ENCODE assay signal across 11 cellular contexts in genomic region chr7:106346167-106346677, GRCh38.
DNase-seq lines count a peak whose midpoint lies in the region; ATAC-seq and TF ChIP-seq lines count a peak whose summit lies in the region.
"Had no signal": no experiment of that assay in that cellular context is flagged by ENCODE, and none has a peak within 500 bp of the region (broad histone marks: within the 10 kb centered on the region; RNA-seq: fewer than 3 reads in every experiment).

No MANE protein-coding gene starts in this region.

- intact Hi-C loops in lower lobe of right lung (cut with DNase I) = no loop called here

- H3K9me3 Mint-ChIP-seq in CD4-positive, CD25-positive, alpha-beta regulatory T cell = peaks cover 7 to 40% (median 15%) of the 10 kb centered on the region in 7 donors
- peaks cover 59% of the 10 kb centered on the region for H3K9me3 Mint-ChIP-seq in HFFc6
- H3K9me3 Mint-ChIP-seq in activated T-cell treated with anti-CD3 and anti-CD28 coated beads, Interleukin-2, amount 50 U/mL, for 72 hours = peaks cover 26 to 30% of the 10 kb centered on the region in 2 donors

- peak overlapping the region in 3 of 4 donors; percentile 9 to 64 (median 54) for H3K4me3 Mint-ChIP-seq in CD4-positive, CD25-positive, alpha-beta regulatory T cell
- H3K4me3 Mint-ChIP-seq in HFFc6 = no peak overlapping the region
- H3K4me3 Mint-ChIP-seq in activated T-cell treated with anti-CD3 and anti-CD28 coated beads, Interleukin-2, amount 50 U/mL, for 72 hours = peak overlapping the region; percentile 80 to 83

- H3K4me1 ChIP-seq in CD4-positive, CD25-positive, alpha-beta regulatory T cell (ENCODE audit: control insufficient read depth, insufficient read depth, low read length, poor library complexity, severe bottlenecking) = peaks cover 23% of the 10 kb centered on the region
- peaks cover 8% of the 10 kb centered on the region for H3K4me1 ChIP-seq in lower lobe of right lung
- H3K4me1 ChIP-seq: ascending aorta, pancreas had no signal

- H3K27me3 ChIP-seq in CD4-positive, CD25-positive, alpha-beta regulatory T cell (ENCODE audit: control insufficient read depth, insufficient read depth, low read length) = no peaks in the 10 kb centered on the region
- H3K27me3 ChIP-seq in lower lobe of right lung (ENCODE audit: low read depth) = no peaks in the 10 kb centered on the region
- H3K27me3 ChIP-seq: ascending aorta, pancreas had no signal

- no peaks in the 10 kb centered on the region for H3K36me3 Mint-ChIP-seq in CD4-positive, CD25-positive, alpha-beta regulatory T cell
- peaks cover 57% of the 10 kb centered on the region for H3K36me3 Mint-ChIP-seq in HFFc6 (ENCODE audit: low read depth)
- H3K36me3 Mint-ChIP-seq in activated T-cell treated with anti-CD3 and anti-CD28 coated beads, Interleukin-2, amount 50 U/mL, for 72 hours (ENCODE audit: insufficient read depth in 2 of 2) = peaks cover 47 to 60% of the 10 kb centered on the region in 2 donors

- H3K4me3 ChIP-seq in CD4-positive, CD25-positive, alpha-beta regulatory T cell (ENCODE audit: low read depth, low read length) = peak overlapping the region; percentile 16
- no peak overlapping the region for H3K4me3 ChIP-seq in lower lobe of right lung
- H3K4me3 ChIP-seq: ascending aorta, pancreas had no signal

- no peak for DNase-seq in CD4-positive, CD25-positive, alpha-beta regulatory T cell
- no peak for DNase-seq in HFFc6
- DNase-seq in activated T-cell treated with anti-CD3 and anti-CD28 coated beads, Interleukin-2, amount 50 U/mL, for 72 hours = peak in 1 of 2 donors; percentile 19
- no peak for DNase-seq in lower lobe of right lung
- DNase-seq in GM10266 (ENCODE audit: extremely low spot score) = no peak
- no peak for DNase-seq in NCI-H510A treated with DMSO at 0.1 percent for 48 hours (lab: John Stamatoyannopoulos, UW)
- no peak for DNase-seq in RKO (ENCODE audit: low spot score)
- DNase-seq: NCI-H1417 treated with DMSO at 0.1 percent for 48 hours, pancreas had no signal

- peaks cover 30 to 45% (median 36%) of the 10 kb centered on the region in 4 donors for H3K4me1 Mint-ChIP-seq in CD4-positive, CD25-positive, alpha-beta regulatory T cell
- H3K4me1 Mint-ChIP-seq in HFFc6 (ENCODE audit: low read depth) = peaks cover 28% of the 10 kb centered on the region
- H3K4me1 Mint-ChIP-seq in activated T-cell treated with anti-CD3 and anti-CD28 coated beads, Interleukin-2, amount 50 U/mL, for 72 hours (ENCODE audit: low read depth) = peaks cover 54% of the 10 kb centered on the region

- no peak for TF ChIP-seq CTCF in HFFc6 (IDR thresholded peaks at IDR 0.05)
- no peak for TF ChIP-seq CTCF in lower lobe of right lung (IDR thresholded peaks at IDR 0.05)
- TF ChIP-seq CTCF in GM10266 (IDR thresholded peaks at IDR 0.05; ENCODE audit: control insufficient read depth, insufficient read depth, low read depth, missing control alignments) = no peak

- H3K36me3 ChIP-seq in CD4-positive, CD25-positive, alpha-beta regulatory T cell (ENCODE audit: control insufficient read depth, insufficient read depth, low read length) = no peaks in the 10 kb centered on the region
- H3K36me3 ChIP-seq in lower lobe of right lung = no peaks in the 10 kb centered on the region
- H3K36me3 ChIP-seq: ascending aorta, pancreas had no signal

- no peak for ATAC-seq in CD4-positive, CD25-positive, alpha-beta regulatory T cell (ENCODE audit: low read depth in 2 of 2)
- ATAC-seq in activated T-cell treated with anti-CD3 and anti-CD28 coated beads, Interleukin-2, amount 50 U/mL, for 72 hours (replicated peaks in 1 of 2) = peak; percentile 2 to 9
- ATAC-seq in lower lobe of right lung = no peak
- ATAC-seq in HG03139 (IDR thresholded peaks at IDR 0.05; ENCODE audit: unreplicated experiment) = no peak

- peak overlapping the region; percentile 88 for H3K27ac ChIP-seq in CD4-positive, CD25-positive, alpha-beta regulatory T cell (ENCODE audit: insufficient read depth, low read length, poor library complexity, severe bottlenecking)
- H3K27ac ChIP-seq in lower lobe of right lung = peak overlapping the region; percentile 68

- peaks cover 17 to 18% of the 10 kb centered on the region in 2 experiments for H3K9me3 ChIP-seq in CD4-positive, CD25-positive, alpha-beta regulatory T cell (ENCODE audit: control insufficient read depth in 2 of 2, low read length in 2 of 2)
- H3K9me3 ChIP-seq in lower lobe of right lung = peaks cover 18% of the 10 kb centered on the region
- H3K9me3 ChIP-seq: pancreas had no signal

- peak overlapping the region; percentile 40 to 84 (median 75) for H3K27ac Mint-ChIP-seq in CD4-positive, CD25-positive, alpha-beta regulatory T cell
- peak overlapping the region; percentile 24; the same call in 1 of the 2 replicates for H3K27ac Mint-ChIP-seq in HFFc6
- peak overlapping the region; percentile 99 for H3K27ac Mint-ChIP-seq in activated T-cell treated with anti-CD3 and anti-CD28 coated beads, Interleukin-2, amount 50 U/mL, for 72 hours

- peaks cover 14% of the 10 kb centered on the region for H3K27me3 Mint-ChIP-seq in CD4-positive, CD25-positive, alpha-beta regulatory T cell
- H3K27me3 Mint-ChIP-seq in HFFc6 (ENCODE audit: insufficient read depth) = peaks cover 32% of the 10 kb centered on the region
- peaks cover 22% of the 10 kb centered on the region for H3K27me3 Mint-ChIP-seq in activated T-cell treated with anti-CD3 and anti-CD28 coated beads, Interleukin-2, amount 50 U/mL, for 72 hours (ENCODE audit: low read depth)

Comparison
In these comparisons a context has a peak if more than half of its experiments do, and no peak if none do; other contexts are left out.
1. ATAC-seq: peak in activated T-cell treated with anti-CD3 and anti-CD28 coated beads, Interleukin-2, amount 50 U/mL, for 72 hours (2 of 2); none in CD4-positive, CD25-positive, alpha-beta regulatory T cell (0 of 2), lower lobe of right lung (0 of 2) and HG03139 (single experiment).
2. H3K27ac Mint-ChIP-seq: peak in every context shown above with its lines; median percentile 99 in activated T-cell treated with anti-CD3 and anti-CD28 coated beads, Interleukin-2, amount 50 U/mL, for 72 hours; 75 in CD4-positive, CD25-positive, alpha-beta regulatory T cell; 24 in HFFc6.